In genomic region chr17:15802917-15803316, GRCh38 we compare ENCODE assay signal across 8 cellular contexts.
DNase-seq lines count a peak whose midpoint lies in the region; ATAC-seq, FAIRE-seq and TF ChIP-seq lines count a peak whose summit lies in the region.
"Not testable (repeated sequence)": the region's sequence is repeated elsewhere in the genome, so short reads cannot be mapped to it uniquely, and the experiment has no call there.

No MANE protein-coding gene starts in this region.

- H3K9ac ChIP-seq in GM12878 (ENCODE audit: control insufficient read depth, insufficient read depth, low read length); keratinocyte (ENCODE audit: control insufficient read depth, extremely low read depth, insufficient read depth, low read length): not testable (repeated sequence)

- H3K79me2 ChIP-seq in GM12878 (ENCODE audit: control insufficient read depth, insufficient read depth, low read length); keratinocyte (ENCODE audit: control insufficient read depth, insufficient read depth, low read length): not testable (repeated sequence)

- not testable (repeated sequence) for TF ChIP-seq POLR2A in A549 (IDR thresholded peaks at IDR 0.05; ENCODE audit: low read length); GM12878 (IDR thresholded peaks at IDR 0.05; ENCODE audit: low read depth, low read length)

- not testable (repeated sequence) for H3K27ac ChIP-seq in A549; RWPE2 (ENCODE audit: poor library complexity, severe bottlenecking); GM12878 (ENCODE audit: control insufficient read depth, insufficient read depth); foreskin keratinocyte; keratinocyte (ENCODE audit: control insufficient read depth, insufficient read depth, low read length)

- intact Hi-C loops in GM12878 (cut with micrococcal nuclease; ENCODE audit: unreplicated experiment), result not testable (repeated sequence)

- not testable (repeated sequence) for H3K9me3 ChIP-seq in A549; RWPE2 (ENCODE audit: severe bottlenecking); GM12878 (replicated peaks; ENCODE audit: control insufficient read depth, insufficient read depth, low read length); keratinocyte (ENCODE audit: control insufficient read depth, low read depth, low read length)

- FAIRE-seq in A549 (lab: Jason Lieb, UNC), result peak; percentile 93
- peak; percentile 83 for FAIRE-seq in HTR-8/SVneo (lab: Jason Lieb, UNC)
- FAIRE-seq in GM12878 (lab: Jason Lieb, UNC), result peak; percentile 35
- peak; percentile 43 for FAIRE-seq in bronchial epithelial cell (lab: Jason Lieb, UNC)
- peak; percentile 88 for FAIRE-seq in keratinocyte (lab: Jason Lieb, UNC)

- H3K27me3 ChIP-seq in RWPE2 (ENCODE audit: insufficient read depth, poor library complexity, severe bottlenecking); GM12878 (replicated peaks in 1 of 2; ENCODE audit: control insufficient read depth in 2 of 2, insufficient read depth in 2 of 2, low read length in 1 of 2); bronchial epithelial cell (ENCODE audit: control insufficient read depth, insufficient read depth, low read length); foreskin keratinocyte; keratinocyte (ENCODE audit: control insufficient read depth, extremely low read depth, insufficient read depth, low read length): not testable (repeated sequence)

- dilution Hi-C loops in keratinocyte (cut with MboI; ENCODE audit: extremely low pct_ligation_motif_present, low sequenced_read_pairs), result not testable (repeated sequence)

- POLR2A ChIA-PET in A549 (lab: Yijun Ruan, JAX); GM12878 (lab: Charles Lee): not testable (repeated sequence)

- H2AFZ ChIP-seq in GM12878 (ENCODE audit: control insufficient read depth, low read depth, low read length); keratinocyte (ENCODE audit: control insufficient read depth, low read length): not testable (repeated sequence)

- H3K9me1 ChIP-seq in keratinocyte (ENCODE audit: control insufficient read depth, extremely low read depth, insufficient read depth, low read length), result not testable (repeated sequence)

- not testable (repeated sequence) for H3K36me3 ChIP-seq in RWPE2 (ENCODE audit: low read depth); GM12878 (ENCODE audit: control insufficient read depth in 2 of 2, insufficient read depth in 2 of 2, low read length in 1 of 2); bronchial epithelial cell (ENCODE audit: control insufficient read depth, insufficient read depth, low read length); keratinocyte (ENCODE audit: control insufficient read depth in 2 of 2, extremely low read depth in 1 of 2, insufficient read depth in 2 of 2, low read length in 2 of 2)

- H4K20me1 ChIP-seq in GM12878 (ENCODE audit: control insufficient read depth, insufficient read depth); keratinocyte (ENCODE audit: control insufficient read depth, extremely low read depth, insufficient read depth, low read length): not testable (repeated sequence)

- H3K4me3 ChIP-seq in A549; RWPE2 (ENCODE audit: severe bottlenecking); GM12878; bronchial epithelial cell (ENCODE audit: low read depth, low read length); keratinocyte (ENCODE audit: control insufficient read depth in 2 of 3, extremely low read depth in 1 of 3, insufficient read depth in 2 of 3, low read depth in 1 of 3, low read length in 3 of 3): not testable (repeated sequence)

- TF ChIP-seq RAD21 in A549 (conservative IDR thresholded peaks at IDR 0.05 in 1 of 2, IDR thresholded peaks at IDR 0.05 in 1 of 2); GM12878 (IDR thresholded peaks at IDR 0.05; ENCODE audit: insufficient read depth, low read depth, low read length): not testable (repeated sequence)

- RAD21 ChIA-PET in GM12878 (lab: Charles Lee; ENCODE audit: unreplicated experiment), result not testable (repeated sequence)

- CTCF ChIA-PET in A549 (lab: Yijun Ruan, JAX); GM12878 (lab: Yijun Ruan, JAX): not testable (repeated sequence)

- SMC1A ChIA-PET in GM12878 (lab: Charles Lee; ENCODE audit: uncharacterized antibody, unreplicated experiment), result not testable (repeated sequence)

- DNase-seq in A549 (ENCODE audit: low read depth in 1 of 2, low spot score in 1 of 2); HTR-8/SVneo (ENCODE audit: insufficient read length, low spot score); RWPE2 (ENCODE audit: low spot score); GM12878 (ENCODE audit: low read depth, low spot score); bronchial epithelial cell (ENCODE audit: low read depth); foreskin keratinocyte; keratinocyte (ENCODE audit: low read depth, low spot score): not testable (repeated sequence)

- TF ChIP-seq CTCF in A549 (IDR thresholded peaks at IDR 0.05); RWPE2 (IDR thresholded peaks at IDR 0.05; ENCODE audit: poor library complexity, severe bottlenecking); GM12878 (IDR thresholded peaks at IDR 0.05 in 2 of 3, conservative IDR thresholded peaks at IDR 0.05 in 1 of 3; ENCODE audit: control insufficient read depth in 2 of 3, extremely low read depth in 1 of 3, insufficient read depth in 1 of 3, low read depth in 3 of 3, low read length in 3 of 3); bronchial epithelial cell (IDR thresholded peaks at IDR 0.05; ENCODE audit: insufficient read depth, low read length, severe bottlenecking); foreskin keratinocyte (conservative IDR thresholded peaks at IDR 0.05); keratinocyte (optimal IDR thresholded peaks at IDR 0.05 in 1 of 3, IDR thresholded peaks at IDR 0.05 in 1 of 3, conservative IDR thresholded peaks at IDR 0.05 in 1 of 3; ENCODE audit: extremely low read depth in 1 of 3, insufficient read depth in 2 of 3, low read length in 3 of 3): not testable (repeated sequence)

- H3K4me1 ChIP-seq in A549; RWPE2 (ENCODE audit: insufficient read depth, poor library complexity, severe bottlenecking); GM12878 (ENCODE audit: control insufficient read depth, insufficient read depth, low read length); foreskin keratinocyte; keratinocyte (ENCODE audit: control insufficient read depth, extremely low read depth, insufficient read depth, low read length): not testable (repeated sequence)

- in situ Hi-C loops in GM12878 (cut with MboI), result not testable (repeated sequence)

- not testable (repeated sequence) for H3K4me2 ChIP-seq in A549; GM12878 (ENCODE audit: control insufficient read depth, insufficient read depth); keratinocyte (ENCODE audit: control insufficient read depth, extremely low read depth, insufficient read depth, low read depth, low read length)

- not testable (repeated sequence) for BruUV-seq in GM12878 (replicated peaks; lab: Mats Ljungman, UMichigan)

- WGBS in A549 (ENCODE audit: missing lambda C conversion rate), result 56% methylated on average over 1 of the region's 1 CpG
- WGBS in GM12878 (ENCODE audit: insufficient coverage, insufficient replicate concordance, low lambda C conversion rate, missing lambda C conversion rate), result 0% methylated on average over 1 of the region's 1 CpG

- not testable (repeated sequence) for ATAC-seq in A549, GM12878
- ATAC-seq in RWPE2 (ENCODE audit: low read depth) (peak; percentile 53; the same call in 2 of the 3 replicates), esophagus mucosa (peak; percentile 71), foreskin keratinocyte (peak; percentile 89)

- TF ChIP-seq EP300 in A549 (IDR thresholded peaks at IDR 0.05); GM12878 (IDR thresholded peaks at IDR 0.05; ENCODE audit: borderline replicate concordance in 1 of 2, control insufficient read depth in 1 of 2, low read depth in 2 of 2, low read length in 2 of 2): not testable (repeated sequence)
